Comparison of ENCODE assay signal across 21 cellular contexts in genomic region chr2:12618576-12618975, GRCh38.
"Had no signal": no experiment of that assay in that cellular context is flagged by ENCODE, and none has a peak within 500 bp of the region (broad histone marks: within the 10 kb centered on the region; RNA-seq: fewer than 3 reads in every experiment).

No MANE protein-coding gene starts in this region.

- H3K9me3 ChIP-seq: gastroesophageal sphincter, psoas muscle, right lobe of liver, suprapubic skin, thyroid gland had no signal

- H3K27ac Mint-ChIP-seq: immature natural killer cell; naive B cell; nephron; stimulated activated effector memory CD8-positive, alpha-beta T cell treated with anti-CD3 and anti-CD28 coated beads, Interleukin-12 subunit alpha, Interleukin-12 subunit beta, amount 100 ng/mL, for 72 hours; type B pancreatic cell had no signal

- H3K27ac ChIP-seq: gastroesophageal sphincter, psoas muscle, right lobe of liver, suprapubic skin, thyroid gland had no signal

- H3K4me1 ChIP-seq: psoas muscle, right lobe of liver, suprapubic skin had no signal

- H3K4me3 ChIP-seq: gastroesophageal sphincter, lung, psoas muscle, right lobe of liver, suprapubic skin, thyroid gland had no signal

- H3K36me3 Mint-ChIP-seq: immature natural killer cell; naive B cell; stimulated activated effector memory CD8-positive, alpha-beta T cell treated with anti-CD3 and anti-CD28 coated beads, Interleukin-12 subunit alpha, Interleukin-12 subunit beta, amount 100 ng/mL, for 72 hours; type B pancreatic cell had no signal

- H3K9me3 Mint-ChIP-seq: effector memory CD8-positive, alpha-beta T cell; naive B cell; nephron; stimulated activated effector memory CD8-positive, alpha-beta T cell treated with anti-CD3 and anti-CD28 coated beads, Interleukin-12 subunit alpha, Interleukin-12 subunit beta, amount 100 ng/mL, for 72 hours; type B pancreatic cell had no signal

- H3K36me3 ChIP-seq: gastroesophageal sphincter, right lobe of liver, suprapubic skin, thyroid gland had no signal

- DNase-seq: effector memory CD8-positive, alpha-beta T cell; foreskin fibroblast; immature natural killer cell; left colon; left ventricle myocardium superior; mesenchymal stem cell; naive B cell; occipital lobe; psoas muscle; retina; right lobe of liver; stimulated activated CD4-positive, alpha-beta T cell treated with anti-CD3 and anti-CD28 coated beads, Interleukin-4, amount 100 ng/mL, for 1 hour; stimulated activated CD8-positive, alpha-beta memory T cell treated with anti-CD3 and anti-CD28 coated beads, Interleukin-4, amount 100 ng/mL, for 48 hours; stimulated activated naive CD8-positive, alpha-beta T cell treated with anti-CD3 and anti-CD28 coated beads, Interleukin-15, Interleukin-2, amounts not matched to agents 100 U/mL and 50 U/mL, for 24 hours; thyroid gland had no signal

- H3K4me3 Mint-ChIP-seq: effector memory CD8-positive, alpha-beta T cell; immature natural killer cell; naive B cell; nephron; stimulated activated effector memory CD8-positive, alpha-beta T cell treated with anti-CD3 and anti-CD28 coated beads, Interleukin-12 subunit alpha, Interleukin-12 subunit beta, amount 100 ng/mL, for 72 hours; type B pancreatic cell had no signal

- H3K27me3 ChIP-seq: gastroesophageal sphincter, right lobe of liver, suprapubic skin, thyroid gland had no signal

- H3K27me3 Mint-ChIP-seq: effector memory CD8-positive, alpha-beta T cell; type B pancreatic cell had no signal

- ATAC-seq: effector memory CD8-positive, alpha-beta T cell; gastroesophageal sphincter; left colon; left ventricle myocardium superior; psoas muscle; right lobe of liver; stimulated activated effector memory CD8-positive, alpha-beta T cell treated with anti-CD3 and anti-CD28 coated beads, Interleukin-12 subunit alpha, Interleukin-12 subunit beta, amount 100 ng/mL, for 72 hours; stimulated activated naive CD8-positive, alpha-beta T cell treated with anti-CD3 and anti-CD28 coated beads, Interleukin-15, Interleukin-2, amounts not matched to agents 100 U/mL and 50 U/mL, for 24 hours had no signal
